26 cellular contexts compared by ENCODE assay signal in genomic region chr7:44911911-44912310, GRCh38. TPM values are rescaled to one million over a fixed set of nuclear protein-coding genes. Genes with fewer than 3 reads are reported as not detected.
DNase-seq lines count a peak whose midpoint lies in the region; ATAC-seq, FAIRE-seq and TF ChIP-seq lines count a peak whose summit lies in the region.
"Had no signal": no experiment of that assay in that cellular context is flagged by ENCODE, and none has a peak within 500 bp of the region (broad histone marks: within the 10 kb centered on the region; RNA-seq: fewer than 3 reads in every experiment).

No MANE protein-coding gene starts in this region.

- no peaks in the 10 kb centered on the region for H3K27me3 Mint-ChIP-seq in activated T-cell treated with anti-CD3 and anti-CD28 coated beads, Interleukin-2, amount 50 U/mL, for 24 hours
- H3K27me3 Mint-ChIP-seq: activated CD4-positive, alpha-beta memory T cell treated with anti-CD3 and anti-CD28 coated beads, Interleukin-2, amount 10 ng/mL, durations not matched to agents 7 days and 5 days; dendritic cell treated with granulocyte-macrophage colony-stimulating factor and Interleukin-4, amounts not matched to agents 40 ng/mL and 50 ng/mL, for 4 days had no signal

- no peak overlapping the region for H3K4me2 ChIP-seq in SK-N-SH
- H3K4me2 ChIP-seq in HepG2 (ENCODE audit: low read depth, low read length) = 0 out of 2 replicates have a peak overlapping the region, but pooled peaks have one; percentile 7
- H3K4me2 ChIP-seq: KMS-11, smooth muscle cell had no signal

- CTCF ChIA-PET in SK-N-SH (lab: Yijun Ruan, JAX) (interaction anchor here (1.1 to 3.3 kb wide), 5 partner anchors 10 to 224 kb away, joined by 3 to 11 read pairs (median 5); no protein-coding TSS in a partner anchor), HepG2 (lab: Yijun Ruan, JAX; ENCODE audit: low intra/inter-chr PET ratio, low total read pairs) (no interaction called here)

- H3K4me1 Mint-ChIP-seq in activated T-cell treated with anti-CD3 and anti-CD28 coated beads, Interleukin-2, amount 50 U/mL, for 24 hours (ENCODE audit: low read depth) = peaks cover 20% of the 10 kb centered on the region

- H3K4me3 Mint-ChIP-seq in activated T-cell treated with anti-CD3 and anti-CD28 coated beads, Interleukin-2, amount 50 U/mL, for 24 hours = no peak overlapping the region
- H3K4me3 Mint-ChIP-seq: activated CD4-positive, alpha-beta memory T cell treated with anti-CD3 and anti-CD28 coated beads, Interleukin-2, amount 10 ng/mL, durations not matched to agents 7 days and 5 days; dendritic cell treated with granulocyte-macrophage colony-stimulating factor and Interleukin-4, amounts not matched to agents 40 ng/mL and 50 ng/mL, for 4 days; stimulated activated memory B cell treated with anti-CD40 and anti-IgM and Interleukin-4, amounts not matched to agents 10 μg/mL and 1 μg/mL and 100 μg/mL, for 72 hours had no signal

- no peak overlapping the region for H3K27ac Mint-ChIP-seq in activated T-cell treated with anti-CD3 and anti-CD28 coated beads, Interleukin-2, amount 50 U/mL, for 24 hours
- H3K27ac Mint-ChIP-seq: activated CD4-positive, alpha-beta memory T cell treated with anti-CD3 and anti-CD28 coated beads, Interleukin-2, amount 10 ng/mL, durations not matched to agents 7 days and 5 days; dendritic cell treated with granulocyte-macrophage colony-stimulating factor and Interleukin-4, amounts not matched to agents 40 ng/mL and 50 ng/mL, for 4 days; stimulated activated memory B cell treated with anti-CD40 and anti-IgM and Interleukin-4, amounts not matched to agents 10 μg/mL and 1 μg/mL and 100 μg/mL, for 72 hours had no signal

- in situ Hi-C loops in HepG2 (cut with HindIII; ENCODE audit: extremely low pct_ligation_motif_present, low pct_unique_long_range_greater_than_20kb) = no loop called here

- no peaks in the 10 kb centered on the region for H3K9me3 Mint-ChIP-seq in activated T-cell treated with anti-CD3 and anti-CD28 coated beads, Interleukin-2, amount 50 U/mL, for 24 hours
- H3K9me3 Mint-ChIP-seq: activated CD4-positive, alpha-beta memory T cell treated with anti-CD3 and anti-CD28 coated beads, Interleukin-2, amount 10 ng/mL, durations not matched to agents 7 days and 5 days; dendritic cell treated with granulocyte-macrophage colony-stimulating factor and Interleukin-4, amounts not matched to agents 40 ng/mL and 50 ng/mL, for 4 days; stimulated activated memory B cell treated with anti-CD40 and anti-IgM and Interleukin-4, amounts not matched to agents 10 μg/mL and 1 μg/mL and 100 μg/mL, for 72 hours had no signal

- H3K27ac ChIP-seq in SK-N-SH (ENCODE audit: low read depth in 2 of 2, low read length in 1 of 2) (no peak overlapping the region), angular gyrus (ENCODE audit: low read depth, low read length) (peak overlapping the region; percentile 25), HepG2 (ENCODE audit: extremely low read length, insufficient read depth, low read length) (no peak overlapping the region), subcutaneous abdominal adipose tissue (ENCODE audit: low read depth, low read length) (peak overlapping the region; percentile 65)
- H3K27ac ChIP-seq: 22Rv1, gastroesophageal sphincter, KMS-11, psoas muscle had no signal

- TF ChIP-seq POLR2A in HepG2 (IDR thresholded peaks at IDR 0.05; ENCODE audit: insufficient read depth in 1 of 2, low read depth in 2 of 2, low read length in 2 of 2) = no peak

- TF ChIP-seq CTCF in SK-N-SH (IDR thresholded peaks at IDR 0.05) (no peak), HepG2 (CRISPR knock-in tag; IDR thresholded peaks at IDR 0.05) (no peak)

- no peaks in the 10 kb centered on the region for H3K79me2 ChIP-seq in SK-N-SH (ENCODE audit: insufficient read depth)
- H3K79me2 ChIP-seq in HepG2 (ENCODE audit: insufficient read depth, low read length) = no peaks in the 10 kb centered on the region

- POLR2A ChIA-PET in SK-N-SH (lab: Yijun Ruan, JAX) (interaction anchor here (0.7 kb wide), 1 partner anchor 16 kb away, joined by 3 read pairs; no protein-coding TSS in a partner anchor), HepG2 (lab: Yijun Ruan, JAX) (no interaction called here)

- BruUV-seq in HepG2 (replicated peaks; lab: Mats Ljungman, UMichigan) = no TSS peak

- H3K36me3 ChIP-seq in SK-N-SH (replicated peaks in 1 of 2; ENCODE audit: control insufficient read depth in 1 of 2, insufficient read depth in 2 of 2, low read length in 1 of 2) (no peaks in the 10 kb centered on the region), HepG2 (replicated peaks in 1 of 2; ENCODE audit: control insufficient read depth in 1 of 2, insufficient read depth in 2 of 2, low read length in 2 of 2) (no peaks in the 10 kb centered on the region), subcutaneous abdominal adipose tissue (ENCODE audit: control insufficient read depth in 5 of 5, insufficient read depth in 5 of 5, low read length in 5 of 5) (no peaks in the 10 kb centered on the region)
- H3K36me3 ChIP-seq: gastroesophageal sphincter had no signal

- FAIRE-seq in HepG2 (lab: Jason Lieb, UNC) = no peak
- FAIRE-seq: endometrium, G401.6, HTR-8/SVneo had no signal

- DNase-seq in SK-N-SH = no peak
- DNase-seq in HepG2 (ENCODE audit: low spot score) = no peak
- DNase-seq in NCI-H1092 treated with DMSO at 0.1 percent for 48 hours (lab: John Stamatoyannopoulos, UW) = no peak
- no peak for DNase-seq in activated T-cell treated with anti-CD3 and anti-CD28 coated beads, Interleukin-2, amount 50 U/mL, for 24 hours
- DNase-seq: activated CD4-positive, alpha-beta memory T cell treated with anti-CD3 and anti-CD28 coated beads, Interleukin-2, amount 10 ng/mL, durations not matched to agents 7 days and 5 days; GOT3; hippocampal formation; NCI-H146; NCI-H446 treated with DMSO at 0.1 percent for 48 hours; psoas muscle; SHP77 treated with DMSO at 0.1 percent for 48 hours; stimulated activated CD4-positive, alpha-beta T cell treated with anti-CD3 and anti-CD28 coated beads, Interleukin-2, amount 100 ng/mL, for 48 hours had no signal

- no peak overlapping the region for H3K4me3 ChIP-seq in SK-N-SH (ENCODE audit: low read depth in 2 of 2, low read length in 1 of 2)
- no peak overlapping the region for H3K4me3 ChIP-seq in HepG2 (replicated peaks in 1 of 3; ENCODE audit: insufficient read depth in 1 of 3, low read depth in 2 of 3, low read length in 3 of 3)
- no peak overlapping the region for H3K4me3 ChIP-seq in subcutaneous abdominal adipose tissue (ENCODE audit: low read depth in 1 of 5, low read length in 5 of 5)
- H3K4me3 ChIP-seq: gastroesophageal sphincter, psoas muscle, smooth muscle cell had no signal

- no peaks in the 10 kb centered on the region for H4K20me1 ChIP-seq in SK-N-SH (ENCODE audit: insufficient read depth)
- no peaks in the 10 kb centered on the region for H4K20me1 ChIP-seq in HepG2 (ENCODE audit: insufficient read depth, low read length)

- TF ChIP-seq RAD21 in SK-N-SH (IDR thresholded peaks at IDR 0.05; ENCODE audit: low read length) (no peak), HepG2 (CRISPR knock-in tag; IDR thresholded peaks at IDR 0.05) (no peak)

- H2AFZ ChIP-seq in SK-N-SH (ENCODE audit: low read depth) = no peak overlapping the region
- H2AFZ ChIP-seq in HepG2 (ENCODE audit: low read length) = no peak overlapping the region

- ATAC-seq in SK-N-SH treated with all-trans-retinoic acid at 6 μM for 48 hours (peak; percentile 22; the same call in 1 of the 3 replicates), HepG2 (peak; percentile 45), GM21723 (IDR thresholded peaks at IDR 0.05; ENCODE audit: unreplicated experiment) (no peak)
- ATAC-seq: activated CD4-positive, CD25-positive, alpha-beta regulatory T cell treated with anti-CD3 and anti-CD28 coated beads, Interleukin-2, amount 50 U/mL, for 24 hours; gastroesophageal sphincter; stimulated activated memory B cell treated with anti-CD40 and anti-IgM and Interleukin-4, amounts not matched to agents 10 μg/mL and 1 μg/mL and 100 μg/mL, for 72 hours had no signal

- H3K4me1 ChIP-seq in SK-N-SH (ENCODE audit: control insufficient read depth in 1 of 2, insufficient read depth in 2 of 2, low read depth in 1 of 2, low read length in 1 of 2) (peaks cover 0 to 16% of the 10 kb centered on the region in 2 experiments; a peak in 1 of 4 replicates), HepG2 (ENCODE audit: insufficient read depth, low read length) (peaks cover 8% of the 10 kb centered on the region), subcutaneous abdominal adipose tissue (ENCODE audit: control insufficient read depth in 5 of 5, insufficient read depth in 5 of 5, low read length in 5 of 5) (peaks cover 11 to 22% (median 19%) of the 10 kb centered on the region in 5 donors)
- H3K4me1 ChIP-seq: psoas muscle had no signal

- no peaks in the 10 kb centered on the region for H3F3A ChIP-seq in SK-N-SH (replicated peaks; ENCODE audit: insufficient read depth)

- H3K9ac ChIP-seq in SK-N-SH (no peak overlapping the region), HepG2 (ENCODE audit: insufficient read depth, low read depth, low read length) (no peak overlapping the region), subcutaneous abdominal adipose tissue (ENCODE audit: low read length in 5 of 5) (peak overlapping the region in 1 of 5 donors; percentile 16)
- H3K9ac ChIP-seq: KMS-11 had no signal

- 79% methylated on average over 7 of the region's 8 CpGs for WGBS in SK-N-SH (ENCODE audit: low lambda C conversion rate)
- 14% methylated on average over 2 of the region's 8 CpGs for WGBS in HepG2 (ENCODE audit: low lambda C conversion rate)

- intact Hi-C loops in HepG2 (cut with micrococcal nuclease; ENCODE audit: unreplicated experiment) = no loop called here

- no peak for TF ChIP-seq EP300 in SK-N-SH (IDR thresholded peaks at IDR 0.05; ENCODE audit: borderline replicate concordance in 1 of 2, low read depth in 1 of 2, low read length in 1 of 2)
- TF ChIP-seq EP300 in HepG2 (IDR thresholded peaks at IDR 0.05; ENCODE audit: low read depth in 2 of 2, low read length in 2 of 2) = no peak
- no peak for TF ChIP-seq EP300 in HepG2 (CRISPR knock-in tag; IDR thresholded peaks at IDR 0.05; ENCODE audit: borderline replicate concordance)

- H3K9me3 ChIP-seq in SK-N-SH (no peaks in the 10 kb centered on the region), HepG2 (ENCODE audit: low read length) (no peaks in the 10 kb centered on the region), subcutaneous abdominal adipose tissue (ENCODE audit: control insufficient read depth in 5 of 5, low read length in 5 of 5) (no peaks in the 10 kb centered on the region)
- H3K9me3 ChIP-seq: gastroesophageal sphincter, psoas muscle had no signal

- no peaks in the 10 kb centered on the region for H3K9me2 ChIP-seq in SK-N-SH

- H3K27me3 ChIP-seq in SK-N-SH (ENCODE audit: insufficient read depth) (no peaks in the 10 kb centered on the region), HepG2 (ENCODE audit: control insufficient read depth in 1 of 2, insufficient read depth in 2 of 2, low read length in 2 of 2) (peaks cover 1 to 4% of the 10 kb centered on the region in 2 experiments; a peak in 2 of 5 replicates), subcutaneous abdominal adipose tissue (ENCODE audit: control insufficient read depth in 5 of 5, insufficient read depth in 4 of 5, low read length in 5 of 5) (no peaks in the 10 kb centered on the region)
- H3K27me3 ChIP-seq: gastroesophageal sphincter had no signal

- H3K36me3 Mint-ChIP-seq in activated T-cell treated with anti-CD3 and anti-CD28 coated beads, Interleukin-2, amount 50 U/mL, for 24 hours (ENCODE audit: low read depth) = no peaks in the 10 kb centered on the region
- H3K36me3 Mint-ChIP-seq: stimulated activated memory B cell treated with anti-CD40 and anti-IgM and Interleukin-4, amounts not matched to agents 10 μg/mL and 1 μg/mL and 100 μg/mL, for 72 hours had no signal

RNA-seq across cellular contexts. Expression of gene PURB, which starts 26.6 kb away (rescaled TPM):
- polyA plus RNA-seq in SK-N-SH (2012; rRNA removed) = 4.1 and 4.8 TPM in 2 replicates
- polyA plus RNA-seq in SK-N-SH (2012; cell fraction: cytosol; rRNA removed) = 7.9 and 8.7 TPM in 2 replicates
- polyA plus RNA-seq in SK-N-SH (2012; cell fraction: nucleus; rRNA removed) = 3.3 and 5.1 TPM in 2 replicates
- 4.3 and 10.1 TPM in 2 replicates for total RNA-seq in HepG2 (2016; rRNA removed; fragmentation: Illumina TruSeq; extraction: Trizol)
- 0.61 and 0.71 TPM in 2 replicates for total RNA-seq in HepG2 (2016; cell fraction: cytosol; rRNA removed; fragmentation: Illumina TruSeq; extraction: Trizol; ENCODE audit: low read depth)
- 4.3 and 10.1 TPM in 2 replicates for total RNA-seq in HepG2 (2016; cell fraction: insoluble cytoplasmic fraction; rRNA removed; fragmentation: Illumina TruSeq; extraction: Trizol)
- 4.2 and 4.9 TPM in 2 replicates for total RNA-seq in HepG2 (2016; cell fraction: membrane; rRNA removed; fragmentation: Illumina TruSeq; extraction: Trizol)
- 9.4 and 9.7 TPM in 2 replicates for total RNA-seq in HepG2 (2016; cell fraction: nucleus; rRNA removed; fragmentation: Illumina TruSeq; extraction: Trizol)
- polyA plus RNA-seq in HepG2 (2011; rRNA removed) = 2.3 and 2.7 TPM in 2 replicates
- 1.0 and 1.7 TPM in 2 replicates for polyA plus RNA-seq in HepG2 (2011; cell fraction: cytosol; rRNA removed)
- 2.3 and 3.8 TPM in 2 replicates for polyA plus RNA-seq in HepG2 (2011; cell fraction: nucleus; rRNA removed)
- polyA plus RNA-seq in HepG2 (2012) = 6.1 and 7.3 TPM in 2 replicates
- polyA plus RNA-seq in HepG2 (2016; cell fraction: cytosol; fragmentation: Illumina TruSeq; extraction: Trizol; ENCODE audit: low read depth) = 0.64 and 0.70 TPM in 2 replicates
- polyA plus RNA-seq in HepG2 (2016; cell fraction: insoluble cytoplasmic fraction; fragmentation: Illumina TruSeq; extraction: Trizol; ENCODE audit: low read depth) = 9.2 and 9.5 TPM in 2 replicates
- 2.2 and 2.3 TPM in 2 replicates for polyA plus RNA-seq in HepG2 (2016; cell fraction: membrane; fragmentation: Illumina TruSeq; extraction: Trizol; ENCODE audit: low read depth)
- polyA plus RNA-seq in HepG2 (2016; cell fraction: nucleus; fragmentation: Illumina TruSeq; extraction: Trizol; ENCODE audit: insufficient read depth, low read depth) = 14.1 and 14.9 TPM in 2 replicates
- polyA minus RNA-seq in HepG2 (2011; rRNA and poly(A)+ RNA removed; ENCODE audit: low replicate concordance) = 1.9 and 4.8 TPM in 2 replicates
- polyA minus RNA-seq in HepG2 (2011; cell fraction: cytosol; rRNA and poly(A)+ RNA removed) = 4.7 and 5.6 TPM in 2 replicates
- 9.7 and 10.8 TPM in 2 replicates for polyA minus RNA-seq in HepG2 (2011; cell fraction: nucleus; rRNA and poly(A)+ RNA removed)

Comparison
In these comparisons a context has a peak if more than half of its experiments do, and no peak if none do; other contexts are left out.
1. H3K27ac ChIP-seq: peak in angular gyrus (single experiment) and subcutaneous abdominal adipose tissue (single experiment); none in SK-N-SH (0 of 2) and HepG2 (single experiment).